Comparison of ENCODE assay signal across 8 cellular contexts in the genomic region with DNA sequence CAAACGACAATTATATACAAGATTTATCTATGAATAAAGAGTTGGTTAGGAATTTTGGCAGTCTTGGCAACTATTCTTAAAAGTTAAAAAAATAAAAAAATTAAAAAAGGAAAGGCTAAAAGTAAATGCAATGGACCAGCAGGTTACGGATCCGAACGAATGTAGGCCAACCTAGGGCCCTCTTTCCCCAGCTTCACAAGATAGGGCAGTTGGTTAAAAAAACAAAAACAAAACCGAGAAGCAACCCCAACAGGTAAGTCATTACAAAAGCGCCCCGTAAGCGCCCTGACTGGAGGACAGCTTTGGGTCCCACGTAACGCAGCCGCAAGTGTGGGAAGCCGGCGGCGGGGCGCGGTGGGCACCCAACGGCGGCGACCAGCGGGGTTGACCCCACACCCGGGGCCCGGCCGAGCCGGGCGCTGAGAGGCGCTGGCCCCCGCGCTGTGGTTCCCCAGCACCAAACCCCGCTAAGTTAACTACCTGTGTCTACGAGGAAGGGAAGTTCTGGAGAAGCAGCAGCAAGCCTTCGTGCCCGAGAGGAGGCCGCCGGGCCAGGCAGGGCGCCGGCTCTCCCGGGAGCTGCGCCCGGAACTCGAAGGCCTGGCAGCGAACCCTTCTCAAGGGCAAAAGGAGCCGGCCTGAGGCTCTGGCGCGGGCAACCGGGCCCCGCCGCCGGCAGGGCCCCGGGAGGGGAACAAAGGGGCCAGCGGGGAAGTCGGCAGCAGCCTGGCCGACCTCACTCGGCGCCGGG. TPM values are rescaled to one million over a fixed set of nuclear protein-coding genes. Genes with fewer than 3 reads are reported as not detected.
DNase-seq lines count a peak whose midpoint lies in the region; ATAC-seq and TF ChIP-seq lines count a peak whose summit lies in the region.

No MANE protein-coding gene starts in this region.

- no peak for TF ChIP-seq CTCF in KMS-11 (conservative IDR thresholded peaks at IDR 0.05; ENCODE audit: low read depth, low read length)

- peak overlapping the region; percentile 90 for H3K4me2 ChIP-seq in KMS-11

- H2AFZ ChIP-seq in KMS-11 (ENCODE audit: low read depth), result peak overlapping the region; percentile 38

- H3K27ac ChIP-seq in KMS-11 (peak overlapping the region; percentile 98), duodenal mucosa (ENCODE audit: low read depth, low read length) (peak overlapping the region; percentile 100), mesodermal cell (ENCODE audit: low read depth, low read length, severe bottlenecking) (peak overlapping the region; percentile 98)

- peak overlapping the region; percentile 98 for H3K9ac ChIP-seq in KMS-11
- peak overlapping the region; percentile 91 to 95 for H3K9ac ChIP-seq in duodenal mucosa (ENCODE audit: low read depth in 1 of 2, low read length in 2 of 2)

- H3K79me2 ChIP-seq in KMS-11 (ENCODE audit: insufficient read depth, low read depth), result peaks cover 43% of the 10 kb centered on the region

- H3K4me1 ChIP-seq in KMS-11 (ENCODE audit: low read depth, poor library complexity, severe bottlenecking) (peaks cover 34% of the 10 kb centered on the region), duodenal mucosa (ENCODE audit: control insufficient read depth in 1 of 2, insufficient read depth in 2 of 2, low read length in 2 of 2) (peaks cover 10 to 19% of the 10 kb centered on the region in 2 donors), mesodermal cell (ENCODE audit: control insufficient read depth, insufficient read depth, low read length, poor library complexity, severe bottlenecking) (no peaks in the 10 kb centered on the region)

- 0 to 1% methylated on average over 23 to 46 of the region's 55 CpGs for WGBS in mesodermal cell (ENCODE audit: insufficient coverage in 2 of 2), 2 experiments

- DNase-seq in ELR (ENCODE audit: low read depth) (peak; percentile 48), epidermal melanocyte (ENCODE audit: insufficient read length, low spot score) (no peak)
- peak; percentile 39 for DNase-seq in activated CD4-positive, alpha-beta T cell treated with anti-CD3 and anti-CD28 coated beads, Interleukin-2, amount 50 U/mL, for 1 hour
- peak; percentile 4 to 12 for DNase-seq in stimulated activated CD8-positive, alpha-beta memory T cell treated with anti-CD3 and anti-CD28 coated beads, Interleukin-4, amount 100 ng/mL, for 4 hours (ENCODE audit: low read depth in 2 of 2, low spot score in 1 of 2)

- ATAC-seq in GM21529 (IDR thresholded peaks at IDR 0.05; ENCODE audit: unreplicated experiment), result peak; percentile 19

- H3K36me3 ChIP-seq in KMS-11 (ENCODE audit: insufficient read depth) (no peaks in the 10 kb centered on the region), duodenal mucosa (ENCODE audit: control insufficient read depth in 1 of 2, insufficient read depth in 2 of 2, low read length in 2 of 2) (peaks cover 0 to 12% of the 10 kb centered on the region in 2 donors), mesodermal cell (ENCODE audit: control insufficient read depth, insufficient read depth, low read length) (peaks cover 26% of the 10 kb centered on the region)

- H3K4me3 ChIP-seq in KMS-11 (IDR thresholded peaks at IDR 0.05; ENCODE audit: insufficient read depth, low read depth, low read length) (no peak overlapping the region), duodenal mucosa (ENCODE audit: low read depth in 1 of 2, low read length in 2 of 2) (peak overlapping the region; percentile 86 to 87), mesodermal cell (ENCODE audit: extremely low read depth, insufficient read depth, low read length, poor library complexity, severe bottlenecking) (peak overlapping the region; percentile 92)

- no peaks in the 10 kb centered on the region for H3K9me3 ChIP-seq in duodenal mucosa (ENCODE audit: control insufficient read depth in 1 of 2, low read length in 2 of 2)
- no peaks in the 10 kb centered on the region for H3K9me3 ChIP-seq in mesodermal cell (ENCODE audit: control insufficient read depth, low read length)

- H3K27me3 ChIP-seq in KMS-11 (ENCODE audit: insufficient read depth, low read depth), result no peaks in the 10 kb centered on the region
- no peaks in the 10 kb centered on the region for H3K27me3 ChIP-seq in duodenal mucosa (ENCODE audit: control insufficient read depth in 1 of 2, insufficient read depth in 2 of 2, low read length in 2 of 2)

- no peaks in the 10 kb centered on the region for H4K20me1 ChIP-seq in KMS-11 (ENCODE audit: insufficient read depth)

RNA-seq across cellular contexts. Expression of a gene that starts 0.9 kb away (rescaled TPM):
- 76.7 TPM for polyA plus RNA-seq in mesodermal cell (2013, experiment 1 of 2)
- 73.3 TPM for polyA plus RNA-seq in mesodermal cell (2013, experiment 2 of 2)
